Comparison of ENCODE assay signal across 30 cellular contexts in the genomic region with DNA sequence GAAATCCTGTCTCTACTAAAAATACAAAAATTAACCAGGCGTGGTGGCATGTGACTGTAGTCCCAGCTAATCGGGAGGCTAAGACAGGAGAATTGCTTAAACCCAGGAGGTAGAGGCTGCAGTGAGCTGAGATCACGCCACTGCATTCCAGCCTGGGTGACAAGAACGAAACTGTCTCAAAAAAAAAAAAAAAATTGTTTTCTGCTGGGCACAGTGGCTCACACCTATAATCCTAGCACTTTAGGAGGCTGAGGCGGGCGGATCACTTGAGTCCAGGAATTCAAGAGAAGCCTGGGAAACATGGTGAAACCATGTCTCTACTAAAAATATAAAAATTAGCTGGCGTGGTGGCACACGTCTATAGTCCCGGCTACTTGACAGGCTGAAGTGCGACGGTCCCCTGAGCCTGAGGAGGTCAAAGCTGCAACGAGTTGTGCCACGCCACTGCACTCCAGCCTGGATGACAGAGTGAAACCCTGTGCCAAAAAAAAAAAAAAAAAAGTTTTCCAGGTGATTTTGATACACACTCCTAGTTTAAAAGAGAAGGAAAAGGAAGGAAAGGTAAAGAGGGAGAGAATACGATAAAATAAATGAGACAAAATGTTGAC.
"Had no signal": no experiment of that assay in that cellular context is flagged by ENCODE, and none has a peak within 500 bp of the region (broad histone marks: within the 10 kb centered on the region; RNA-seq: fewer than 3 reads in every experiment).

No MANE protein-coding gene starts in this region.

- H3K27ac Mint-ChIP-seq: activated CD8-positive, alpha-beta T cell treated with anti-CD3 and anti-CD28 coated beads, Interleukin-2, amount 10 ng/mL, durations not matched to agents 7 days and 5 days; activated naive CD4-positive, alpha-beta T cell treated with anti-CD3 and anti-CD28 coated beads, Interleukin-2, amount 50 U/mL, for 72 hours; activated naive CD8-positive, alpha-beta T cell treated with anti-CD3 and anti-CD28 coated beads, Interleukin-2, amount 50 U/mL, for 24 hours; activated T-cell treated with anti-CD3 and anti-CD28 coated beads, Interleukin-2, amount 50 U/mL, for 24 hours; brain had no signal

- DNase-seq: activated CD4-positive, alpha-beta T cell treated with anti-CD3 and anti-CD28 coated beads for 4 hours; activated CD4-positive, alpha-beta T cell treated with anti-CD3 and anti-CD28 coated beads, Interleukin-2, amount 50 U/mL, for 4 hours; activated CD8-positive, alpha-beta memory T cell treated with anti-CD3 and anti-CD28 coated beads, Interleukin-2, amount 50 U/mL, for 48 hours; activated CD8-positive, alpha-beta T cell treated with anti-CD3 and anti-CD28 coated beads, Interleukin-2, amount 10 ng/mL, durations not matched to agents 7 days and 5 days; activated effector memory CD4-positive, alpha-beta T cell treated with anti-CD3 and anti-CD28 coated beads, Interleukin-2, amount 50 U/mL, for 16 hours; activated naive CD4-positive, alpha-beta T cell treated with Interleukin-2 at 50 U/mL for 16 hours; activated naive CD8-positive, alpha-beta T cell treated with anti-CD3 and anti-CD28 coated beads, Interleukin-2, amount 50 U/mL, for 24 hours; activated T-cell treated with anti-CD3 and anti-CD28 coated beads, Interleukin-2, amount 50 U/mL, for 24 hours; amniotic stem cell; MM.1S; NCI-H1105; NCI-H1436 treated with DMSO at 0.1 percent for 48 hours; NCI-H187 treated with DMSO at 0.1 percent for 48 hours; NCI-H2081 treated with DMSO at 0.1 percent for 48 hours; NCI-H2171; NCI-H2227 treated with DMSO at 0.1 percent for 48 hours; NCI-H446 treated with DMSO at 0.1 percent for 48 hours; NCI-H524 treated with DMSO at 0.1 percent for 48 hours; NCI-H748 treated with DMSO at 0.1 percent for 48 hours; NK-92 treated with Interleukin-12 subunit alpha and Interleukin-12 subunit beta, amount 100 ng/mL, for 24 hours; OCI-M1; RPMI8226; SJCRH30; SK-N-SH; T-helper 1 cell had no signal

- H3K27me3 Mint-ChIP-seq: activated naive CD8-positive, alpha-beta T cell treated with anti-CD3 and anti-CD28 coated beads, Interleukin-2, amount 50 U/mL, for 24 hours; activated T-cell treated with anti-CD3 and anti-CD28 coated beads, Interleukin-2, amount 50 U/mL, for 24 hours; brain had no signal

- H3K4me3 Mint-ChIP-seq: activated CD8-positive, alpha-beta T cell treated with anti-CD3 and anti-CD28 coated beads, Interleukin-2, amount 10 ng/mL, durations not matched to agents 7 days and 5 days; activated naive CD8-positive, alpha-beta T cell treated with anti-CD3 and anti-CD28 coated beads, Interleukin-2, amount 50 U/mL, for 24 hours; activated T-cell treated with anti-CD3 and anti-CD28 coated beads, Interleukin-2, amount 50 U/mL, for 24 hours; brain had no signal

- ATAC-seq: activated CD4-positive, CD25-positive, alpha-beta regulatory T cell treated with anti-CD3 and anti-CD28 coated beads, Interleukin-2, amount 50 U/mL, for 24 hours; activated CD8-positive, alpha-beta T cell treated with anti-CD3 and anti-CD28 coated beads, Interleukin-2, amount 10 ng/mL, durations not matched to agents 7 days and 5 days; activated naive CD4-positive, alpha-beta T cell treated with anti-CD3 and anti-CD28 coated beads, Interleukin-2, amount 50 U/mL, for 72 hours; activated naive CD8-positive, alpha-beta T cell treated with anti-CD3 and anti-CD28 coated beads, Interleukin-2, amount 50 U/mL, for 24 hours; Panc1; Right ventricle myocardium inferior had no signal

- H3K9me3 Mint-ChIP-seq: activated naive CD4-positive, alpha-beta T cell treated with anti-CD3 and anti-CD28 coated beads, Interleukin-2, amount 50 U/mL, for 72 hours; activated naive CD8-positive, alpha-beta T cell treated with anti-CD3 and anti-CD28 coated beads, Interleukin-2, amount 50 U/mL, for 24 hours; activated T-cell treated with anti-CD3 and anti-CD28 coated beads, Interleukin-2, amount 50 U/mL, for 24 hours had no signal

- H3K36me3 Mint-ChIP-seq: activated naive CD4-positive, alpha-beta T cell treated with anti-CD3 and anti-CD28 coated beads, Interleukin-2, amount 50 U/mL, for 72 hours had no signal
